Comparison of ENCODE assay signal across 8 cellular contexts in genomic region chr6:136921521-136921935, GRCh38. TPM values are rescaled to one million over a fixed set of nuclear protein-coding genes. Genes with fewer than 3 reads are reported as not detected.
A peak's percentile ranks its signal among the peaks of the same experiment; 100 is the strongest.
DNase-seq lines count a peak whose midpoint lies in the region; ATAC-seq and TF ChIP-seq lines count a peak whose summit lies in the region.

No MANE protein-coding gene starts in this region.

- intact Hi-C loops in Right ventricle myocardium superior (cut with DNase I): no loop called here
- intact Hi-C loops in cardiac septum (cut with DNase I): no loop called here

- TF ChIP-seq RAD21 in SK-N-SH (IDR thresholded peaks at IDR 0.05; ENCODE audit: low read length) (no peak), neural cell (conservative IDR thresholded peaks at IDR 0.05) (no peak)

- H3K9me2 ChIP-seq in SK-N-SH (no peaks in the 10 kb centered on the region), neural cell (ENCODE audit: insufficient read depth, low read length) (no peaks in the 10 kb centered on the region)

- TF ChIP-seq EP300 in SK-N-SH (IDR thresholded peaks at IDR 0.05; ENCODE audit: borderline replicate concordance in 1 of 2, low read depth in 1 of 2, low read length in 1 of 2) (no peak), neural cell (conservative IDR thresholded peaks at IDR 0.05; ENCODE audit: poor library complexity, severe bottlenecking) (no peak)

- peaks cover 12% of the 10 kb centered on the region; the same call in 1 of the 2 replicates for H3K27me3 ChIP-seq in SK-N-SH (ENCODE audit: insufficient read depth)
- peaks cover 66% of the 10 kb centered on the region for H3K27me3 ChIP-seq in neural cell (ENCODE audit: insufficient read depth, low read depth, low read length)

- POLR2A ChIA-PET in SK-N-SH (lab: Yijun Ruan, JAX): interaction anchor here (0.6 to 8.7 kb wide), 23 partner anchors 9 to 277 kb away, joined by 3 to 92 read pairs (median 8); partner anchors contain the start of genes IL20RA, MAP3K5 and PEX7

- H3K79me2 ChIP-seq in SK-N-SH (ENCODE audit: insufficient read depth) (no peaks in the 10 kb centered on the region), neural cell (replicated peaks; ENCODE audit: insufficient read depth, low read length) (no peaks in the 10 kb centered on the region)

- CTCF ChIA-PET in SK-N-SH (lab: Yijun Ruan, JAX): interaction anchor here (0.7 to 1.8 kb wide), 26 partner anchors 9 to 155 kb away, joined by 3 to 10 read pairs (median 4); partner anchors contain the start of gene MAP3K5

- H2AFZ ChIP-seq in SK-N-SH (ENCODE audit: low read depth) (peak overlapping the region; percentile 68), neural cell (ENCODE audit: low read depth, low read length) (no peak overlapping the region)

- no peak for DNase-seq in Right ventricle myocardium superior
- DNase-seq in cardiac septum (ENCODE audit: low spot score): no peak
- DNase-seq in SK-N-SH: peak; percentile 85
- no peak for DNase-seq in NCI-H1436 (lab: John Stamatoyannopoulos, UW)
- DNase-seq in NCI-H2171 treated with DMSO at 0.1 percent for 48 hours (lab: John Stamatoyannopoulos, UW): no peak
- DNase-seq in NCI-H1694 (lab: John Stamatoyannopoulos, UW): no peak

- no peak overlapping the region for H3K9ac ChIP-seq in SK-N-SH
- peak overlapping the region; percentile 41 for H3K9ac ChIP-seq in neural cell (ENCODE audit: low read length)

- no peak for TF ChIP-seq CTCF in SK-N-SH (IDR thresholded peaks at IDR 0.05)
- TF ChIP-seq CTCF in neural cell (IDR thresholded peaks at IDR 0.05; ENCODE audit: poor library complexity, severe bottlenecking): no peak

- H3K9me3 ChIP-seq in SK-N-SH: no peaks in the 10 kb centered on the region
- no peaks in the 10 kb centered on the region for H3K9me3 ChIP-seq in neural cell (ENCODE audit: low read length)

- no CpG with 5 or more reads among the region's 47 CpGs for WGBS in SK-N-SH (ENCODE audit: low lambda C conversion rate)

- peak overlapping the region; percentile 79 for H3K4me2 ChIP-seq in SK-N-SH
- H3K4me2 ChIP-seq in neural cell (ENCODE audit: low read length): peak overlapping the region; percentile 70

- ATAC-seq in Right ventricle myocardium superior (ENCODE audit: poor library complexity) (peak; percentile 60), esophagus mucosa (peak; percentile 41)

- H3F3A ChIP-seq in SK-N-SH (replicated peaks; ENCODE audit: insufficient read depth) (peaks cover 8% of the 10 kb centered on the region), neural cell (ENCODE audit: insufficient read depth, low read length, poor library complexity, severe bottlenecking) (no peaks in the 10 kb centered on the region)

- H3K4me3 ChIP-seq in SK-N-SH (ENCODE audit: low read depth in 2 of 2, low read length in 1 of 2): peak overlapping the region; percentile 58 to 59
- H3K4me3 ChIP-seq in neural cell (ENCODE audit: low read length): peak overlapping the region; percentile 83

- H3K36me3 ChIP-seq in SK-N-SH (replicated peaks in 1 of 2; ENCODE audit: control insufficient read depth in 1 of 2, insufficient read depth in 2 of 2, low read length in 1 of 2): peaks cover 0 to 3% of the 10 kb centered on the region in 2 experiments
- H3K36me3 ChIP-seq in neural cell (ENCODE audit: insufficient read depth, low read length): no peaks in the 10 kb centered on the region

- H3K4me1 ChIP-seq in SK-N-SH (ENCODE audit: control insufficient read depth in 1 of 2, insufficient read depth in 2 of 2, low read depth in 1 of 2, low read length in 1 of 2): peaks cover 0 to 39% of the 10 kb centered on the region in 2 experiments; a peak in 1 of 4 replicates

- H3K27ac ChIP-seq in SK-N-SH (ENCODE audit: low read depth in 2 of 2, low read length in 1 of 2) (peak overlapping the region in 1 of 2 experiments; percentile 92; a peak in 2 of 4 replicates), neural cell (ENCODE audit: low read length) (no peak overlapping the region)

- H4K20me1 ChIP-seq in SK-N-SH (ENCODE audit: insufficient read depth) (no peaks in the 10 kb centered on the region), neural cell (ENCODE audit: insufficient read depth) (no peaks in the 10 kb centered on the region)

TF ChIP-seq in SK-N-SH, 30 proteins besides CTCF, POLR2A, EP300 and RAD21 (continues in another document):
- TF ChIP-seq RFX5 (IDR thresholded peaks at IDR 0.05; ENCODE audit: low read length) (peak; percentile 96), USF2 (IDR thresholded peaks at IDR 0.05; ENCODE audit: borderline replicate concordance, low read depth, low read length) (no peak), MEF2A (IDR thresholded peaks at IDR 0.05; ENCODE audit: borderline replicate concordance, low read depth) (no peak), RCOR1 (IDR thresholded peaks at IDR 0.05; ENCODE audit: low read length) (no peak)

TF ChIP-seq in neural cell, 6 proteins besides CTCF, POLR2A, EP300 and RAD21:
- TF ChIP-seq TAF1 (IDR thresholded peaks at IDR 0.05; ENCODE audit: low read depth): peak; percentile 1
- peak; percentile 25 for TF ChIP-seq EZH2 (IDR thresholded peaks at IDR 0.05; ENCODE audit: borderline replicate concordance, insufficient read depth, low read length, poor library complexity, severe bottlenecking)
- TF ChIP-seq REST (IDR thresholded peaks at IDR 0.05; ENCODE audit: borderline replicate concordance): no peak
- TF ChIP-seq MXI1 (conservative IDR thresholded peaks at IDR 0.05; ENCODE audit: poor library complexity, severe bottlenecking): peak; percentile 32

RNA-seq across cellular contexts. Expression of gene SLC35D3, which starts 0.6 kb away (rescaled TPM):
- total RNA-seq in Right ventricle myocardium superior (not detected), cardiac septum (not detected), esophagus mucosa (not detected)
- polyA plus RNA-seq in SK-N-SH (2012; rRNA removed) (0.05 and 0.16 TPM in 2 replicates), neural cell (0.56 TPM in 1 of 2 replicates, not detected in the other)
- polyA plus RNA-seq in SK-N-SH (2012; cell fraction: cytosol; rRNA removed): 0.19 and 0.34 TPM in 2 replicates
- 0.09 and 0.11 TPM in 2 replicates for polyA plus RNA-seq in SK-N-SH (2012; cell fraction: nucleus; rRNA removed)
- polyA minus RNA-seq in neural cell: 0.23 TPM in 1 of 2 replicates, not detected in the other
